In the genomic region with DNA sequence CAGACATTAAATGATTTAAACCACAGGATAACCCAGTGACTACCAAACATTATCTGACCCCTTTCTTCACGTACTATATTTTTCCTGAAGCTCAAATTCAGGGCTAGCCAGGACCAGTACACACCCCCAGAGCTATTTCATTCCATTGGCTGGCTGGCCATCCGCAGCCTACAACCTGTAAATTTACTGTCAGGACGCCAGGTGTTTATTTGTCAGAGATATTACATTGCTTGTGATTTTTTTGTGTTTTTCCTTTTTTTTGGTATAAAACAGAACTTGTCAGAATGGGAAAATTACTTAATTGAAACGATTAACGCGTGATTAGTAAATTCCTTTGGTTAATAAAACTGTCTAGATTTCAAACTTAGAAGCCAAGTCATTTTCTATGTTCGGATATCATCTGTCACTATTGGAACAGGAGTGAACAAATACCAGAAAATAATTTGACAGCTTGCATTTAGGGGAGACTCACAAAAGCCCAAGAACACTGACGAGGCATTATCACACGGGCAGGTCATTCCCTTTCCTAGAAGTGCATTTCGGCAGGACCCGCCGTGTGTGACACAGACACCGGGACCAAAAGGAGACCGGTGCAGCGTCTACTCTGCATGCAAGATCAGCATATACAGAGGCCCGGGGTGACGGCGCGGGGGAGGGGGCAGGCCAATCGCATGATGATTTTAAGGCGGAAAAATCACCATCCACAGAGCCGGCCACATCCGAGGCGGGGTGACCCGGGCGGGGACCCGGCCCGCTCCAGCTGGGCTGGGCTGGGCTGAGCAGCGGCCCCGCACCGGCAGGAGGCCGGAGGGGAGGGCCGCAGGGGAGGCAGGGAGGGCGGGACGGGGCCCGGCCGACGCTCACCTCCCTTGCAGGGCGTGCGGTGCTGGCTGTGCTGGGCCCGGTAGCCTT, we compare ENCODE assay signal across 8 cellular contexts. TPM values are rescaled to one million over a fixed set of nuclear protein-coding genes. Genes with fewer than 3 reads are reported as not detected.
DNase-seq lines count a peak whose midpoint lies in the region; ATAC-seq and TF ChIP-seq lines count a peak whose summit lies in the region.

No MANE protein-coding gene starts in this region.

- DNase-seq in AML-193 (lab: John Stamatoyannopoulos, UW) (peak; percentile 15 to 20), RPMI7951 (ENCODE audit: low read depth) (peak; percentile 58), germinal center (ENCODE audit: low spot score) (peak; percentile 56), occipital lobe (lab: John Stamatoyannopoulos, UW) (peak; percentile 26), suprapubic skin (ENCODE audit: low spot score in 2 of 2) (peak; percentile 88 to 91)
- peak; percentile 77 for DNase-seq in activated naive CD4-positive, alpha-beta T cell treated with Interleukin-2 at 50 U/mL for 16 hours

- no peak for TF ChIP-seq CTCF in suprapubic skin (IDR thresholded peaks at IDR 0.05)

- TF ChIP-seq POLR2A in suprapubic skin (IDR thresholded peaks at IDR 0.05) = no peak

- ATAC-seq in GM18907 (IDR thresholded peaks at IDR 0.05; ENCODE audit: unreplicated experiment) = peak; percentile 37
- peak; percentile 28 for ATAC-seq in HG03139 (IDR thresholded peaks at IDR 0.05; ENCODE audit: unreplicated experiment)

- H3K36me3 ChIP-seq in suprapubic skin = peaks cover under 1% of the 10 kb centered on the region

- H3K27me3 ChIP-seq in suprapubic skin = no peaks in the 10 kb centered on the region

- H3K9me3 ChIP-seq in suprapubic skin = no peaks in the 10 kb centered on the region

- 2% methylated on average over 20 of the region's 41 CpGs for WGBS in suprapubic skin

- no peak for TF ChIP-seq EP300 in suprapubic skin (IDR thresholded peaks at IDR 0.05)

- peaks cover 51% of the 10 kb centered on the region for H3K4me1 ChIP-seq in suprapubic skin

- peak overlapping the region; percentile 100 for H3K27ac ChIP-seq in suprapubic skin

- peak overlapping the region; percentile 91 for H3K4me3 ChIP-seq in suprapubic skin

RNA-seq across cellular contexts. Expression of a gene that starts 0.9 kb away (rescaled TPM):
- 175 and 190 TPM in 2 replicates for total RNA-seq in RPMI7951 (2014; rRNA removed; shearing (Covaris generic))
- 175 TPM for total RNA-seq in occipital lobe
- total RNA-seq in suprapubic skin = 100 to 1,000 TPM; 160 to 187 (median 174) TPM

RNA-seq across cellular contexts. Expression of a gene that starts 1.3 kb away (rescaled TPM):
- total RNA-seq in RPMI7951 (2014; rRNA removed; shearing (Covaris generic)) = 21.9 and 24.9 TPM in 2 replicates
- 37.1 TPM for total RNA-seq in occipital lobe
- 10 to 100 TPM; 18.0 to 36.1 (median 20.8) TPM for total RNA-seq in suprapubic skin

Comparison
In these comparisons a context has a peak if more than half of its experiments do, and no peak if none do; other contexts are left out.
1. Peak in every context shown above with its lines: DNase-seq, ATAC-seq, H3K4me3 ChIP-seq and H3K27ac ChIP-seq.
2. DNase-seq: peak in every context shown above with its lines; median percentile 90 in suprapubic skin; 77 in activated naive CD4-positive, alpha-beta T cell treated with Interleukin-2 at 50 U/mL for 16 hours; 58 in RPMI7951; 56 in germinal center; 26 in occipital lobe; 18 in AML-193.